In genomic region chr22:17562906-17563870, GRCh38 we compare ENCODE assay signal across 1 cellular context.
TF ChIP-seq lines count a peak whose summit lies in the region.

TSS of gene SLC25A18 (plus strand) at chr22:17563498. CDS start at chr22:17579945, 16,447 bp downstream.

TF ChIP-seq in HepG2, 621 proteins besides CTCF, POLR2A, EP300 and RAD21 (continued from another document):
- no peak for TF ChIP-seq HMGXB3 (CRISPR knock-in tag; IDR thresholded peaks at IDR 0.05; ENCODE audit: borderline replicate concordance)
- peak; percentile 99 for TF ChIP-seq TEF (CRISPR knock-in tag; IDR thresholded peaks at IDR 0.05)
- TF ChIP-seq THRA (CRISPR knock-in tag; IDR thresholded peaks at IDR 0.05; ENCODE audit: borderline replicate concordance), result peak; percentile 20; the same call in 1 of the 2 replicates
- TF ChIP-seq HNF4A (CRISPR knock-in tag; IDR thresholded peaks at IDR 0.05), result peak; percentile 63
- peak; percentile 32; the same call in 1 of the 2 replicates for TF ChIP-seq ZNF414 (CRISPR knock-in tag; IDR thresholded peaks at IDR 0.05)
- no peak for TF ChIP-seq ZNF704 (CRISPR knock-in tag; IDR thresholded peaks at IDR 0.05; ENCODE audit: borderline replicate concordance)
- no peak for TF ChIP-seq GPBP1L1 (CRISPR knock-in tag; IDR thresholded peaks at IDR 0.05)
- no peak for TF ChIP-seq ZNF547 (CRISPR knock-in tag; IDR thresholded peaks at IDR 0.05)
- 0 out of 2 replicates have a peak, but pooled peaks have one; percentile 41 for TF ChIP-seq PATZ1 (CRISPR knock-in tag; IDR thresholded peaks at IDR 0.05)
- no peak; the same call in 1 of the 2 replicates for TF ChIP-seq NR2F6 (IDR thresholded peaks at IDR 0.05)
- peak; percentile 57 for TF ChIP-seq NR2F6 (CRISPR knock-in tag; IDR thresholded peaks at IDR 0.05)
- no peak for TF ChIP-seq RFX5 (IDR thresholded peaks at IDR 0.05; ENCODE audit: low read depth, low read length)
- TF ChIP-seq HNF1A (IDR thresholded peaks at IDR 0.05; ENCODE audit: low read depth), result 0 out of 2 replicates have a peak, but pooled peaks have one; percentile 13
- no peak for TF ChIP-seq HNF1A (CRISPR knock-in tag; IDR thresholded peaks at IDR 0.05; ENCODE audit: borderline replicate concordance)
- TF ChIP-seq NR2F1 (CRISPR knock-in tag; IDR thresholded peaks at IDR 0.05), result 0 out of 4 replicates have a peak, but pooled peaks of 1 of the 2 experiments have one; percentile 20
TF ChIP-seq in HepG2: peak in this region for 56.
